ENCODE assay signal across 1 cellular context in genomic region chr2:42052702-42053481, GRCh38.
A peak's percentile ranks its signal among the peaks of the same experiment; 100 is the strongest.
TF ChIP-seq lines count a peak whose summit lies in the region.

No MANE protein-coding gene starts in this region.

TF ChIP-seq in HepG2, 621 proteins besides CTCF, POLR2A, EP300 and RAD21 (continued from another document and continues in another):
- TF ChIP-seq ZGPAT (CRISPR knock-in tag; IDR thresholded peaks at IDR 0.05) = no peak
- no peak for TF ChIP-seq ZFYVE20 (CRISPR knock-in tag; IDR thresholded peaks at IDR 0.05; ENCODE audit: borderline replicate concordance, low read depth)
- no peak for TF ChIP-seq ZFP1 (CRISPR knock-in tag; IDR thresholded peaks at IDR 0.05)
- TF ChIP-seq NR2F6 (IDR thresholded peaks at IDR 0.05) = peak; percentile 92
- peak; percentile 70; the same call in 1 of the 2 replicates for TF ChIP-seq NR2F6 (CRISPR knock-in tag; IDR thresholded peaks at IDR 0.05)
- no peak for TF ChIP-seq DPF2 (CRISPR knock-in tag; IDR thresholded peaks at IDR 0.05; ENCODE audit: borderline replicate concordance, low read depth)
- no peak for TF ChIP-seq ZNF317 (CRISPR knock-in tag; IDR thresholded peaks at IDR 0.05)
- TF ChIP-seq, protein P1, sequence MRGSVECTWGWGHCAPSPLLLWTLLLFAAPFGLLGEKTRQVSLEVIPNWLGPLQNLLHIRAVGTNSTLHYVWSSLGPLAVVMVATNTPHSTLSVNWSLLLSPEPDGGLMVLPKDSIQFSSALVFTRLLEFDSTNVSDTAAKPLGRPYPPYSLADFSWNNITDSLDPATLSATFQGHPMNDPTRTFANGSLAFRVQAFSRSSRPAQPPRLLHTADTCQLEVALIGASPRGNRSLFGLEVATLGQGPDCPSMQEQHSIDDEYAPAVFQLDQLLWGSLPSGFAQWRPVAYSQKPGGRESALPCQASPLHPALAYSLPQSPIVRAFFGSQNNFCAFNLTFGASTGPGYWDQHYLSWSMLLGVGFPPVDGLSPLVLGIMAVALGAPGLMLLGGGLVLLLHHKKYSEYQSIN (CRISPR knock-in tag; IDR thresholded peaks at IDR 0.05; ENCODE audit: borderline replicate concordance) = no peak
- no peak for TF ChIP-seq PBX2 (CRISPR knock-in tag; IDR thresholded peaks at IDR 0.05)
- TF ChIP-seq SNRNP70 (IDR thresholded peaks at IDR 0.05; ENCODE audit: low read depth, low read length) = no peak
- 0 out of 2 replicates have a peak, but pooled peaks have one; percentile 10 for TF ChIP-seq AKAP8 (CRISPR knock-in tag; IDR thresholded peaks at IDR 0.05)
- TF ChIP-seq ZSCAN22 (CRISPR knock-in tag; IDR thresholded peaks at IDR 0.05) = no peak
- TF ChIP-seq IRF2 (CRISPR knock-in tag; IDR thresholded peaks at IDR 0.05) = no peak
- TF ChIP-seq, protein P2, sequence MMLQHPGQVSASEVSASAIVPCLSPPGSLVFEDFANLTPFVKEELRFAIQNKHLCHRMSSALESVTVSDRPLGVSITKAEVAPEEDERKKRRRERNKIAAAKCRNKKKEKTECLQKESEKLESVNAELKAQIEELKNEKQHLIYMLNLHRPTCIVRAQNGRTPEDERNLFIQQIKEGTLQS (CRISPR knock-in tag; IDR thresholded peaks at IDR 0.05) = no peak
- TF ChIP-seq ZFP36L2 (CRISPR knock-in tag; IDR thresholded peaks at IDR 0.05) = no peak
- TF ChIP-seq HES4 (CRISPR knock-in tag; IDR thresholded peaks at IDR 0.05; ENCODE audit: borderline replicate concordance) = no peak
- TF ChIP-seq PRMT3 (CRISPR knock-in tag; IDR thresholded peaks at IDR 0.05; ENCODE audit: borderline replicate concordance, low read depth) = no peak
- TF ChIP-seq ZNF431 (CRISPR knock-in tag; IDR thresholded peaks at IDR 0.05; ENCODE audit: borderline replicate concordance, low read depth) = no peak
- peak; percentile 38; the same call in 1 of the 2 replicates for TF ChIP-seq POLR2AphosphoS5 (IDR thresholded peaks at IDR 0.05; ENCODE audit: low read depth, low read length)
- TF ChIP-seq ZNF652 (CRISPR knock-in tag; IDR thresholded peaks at IDR 0.05; ENCODE audit: borderline replicate concordance, low read depth) = no peak
- peak; percentile 3; the same call in 1 of the 2 replicates for TF ChIP-seq ZFP90 (CRISPR knock-in tag; IDR thresholded peaks at IDR 0.05; ENCODE audit: borderline replicate concordance)
- TF ChIP-seq ZNF460 (CRISPR knock-in tag; IDR thresholded peaks at IDR 0.05; ENCODE audit: borderline replicate concordance) = no peak
- TF ChIP-seq KDM5A (IDR thresholded peaks at IDR 0.05; ENCODE audit: borderline replicate concordance, low read length) = no peak
- TF ChIP-seq SETDB1 (CRISPR knock-in tag; IDR thresholded peaks at IDR 0.05; ENCODE audit: borderline replicate concordance) = no peak
- 0 out of 2 replicates have a peak, but pooled peaks have one; percentile 26 for TF ChIP-seq ZNF761 (CRISPR knock-in tag; conservative IDR thresholded peaks at IDR 0.05)
- peak; percentile 84 for TF ChIP-seq ZNF768 (CRISPR knock-in tag; IDR thresholded peaks at IDR 0.05)
- no peak for TF ChIP-seq HMGA1 (CRISPR knock-in tag; conservative IDR thresholded peaks at IDR 0.05)
- no peak for TF ChIP-seq ZNF382 (CRISPR knock-in tag; IDR thresholded peaks at IDR 0.05; ENCODE audit: borderline replicate concordance)
- TF ChIP-seq, protein P3, sequence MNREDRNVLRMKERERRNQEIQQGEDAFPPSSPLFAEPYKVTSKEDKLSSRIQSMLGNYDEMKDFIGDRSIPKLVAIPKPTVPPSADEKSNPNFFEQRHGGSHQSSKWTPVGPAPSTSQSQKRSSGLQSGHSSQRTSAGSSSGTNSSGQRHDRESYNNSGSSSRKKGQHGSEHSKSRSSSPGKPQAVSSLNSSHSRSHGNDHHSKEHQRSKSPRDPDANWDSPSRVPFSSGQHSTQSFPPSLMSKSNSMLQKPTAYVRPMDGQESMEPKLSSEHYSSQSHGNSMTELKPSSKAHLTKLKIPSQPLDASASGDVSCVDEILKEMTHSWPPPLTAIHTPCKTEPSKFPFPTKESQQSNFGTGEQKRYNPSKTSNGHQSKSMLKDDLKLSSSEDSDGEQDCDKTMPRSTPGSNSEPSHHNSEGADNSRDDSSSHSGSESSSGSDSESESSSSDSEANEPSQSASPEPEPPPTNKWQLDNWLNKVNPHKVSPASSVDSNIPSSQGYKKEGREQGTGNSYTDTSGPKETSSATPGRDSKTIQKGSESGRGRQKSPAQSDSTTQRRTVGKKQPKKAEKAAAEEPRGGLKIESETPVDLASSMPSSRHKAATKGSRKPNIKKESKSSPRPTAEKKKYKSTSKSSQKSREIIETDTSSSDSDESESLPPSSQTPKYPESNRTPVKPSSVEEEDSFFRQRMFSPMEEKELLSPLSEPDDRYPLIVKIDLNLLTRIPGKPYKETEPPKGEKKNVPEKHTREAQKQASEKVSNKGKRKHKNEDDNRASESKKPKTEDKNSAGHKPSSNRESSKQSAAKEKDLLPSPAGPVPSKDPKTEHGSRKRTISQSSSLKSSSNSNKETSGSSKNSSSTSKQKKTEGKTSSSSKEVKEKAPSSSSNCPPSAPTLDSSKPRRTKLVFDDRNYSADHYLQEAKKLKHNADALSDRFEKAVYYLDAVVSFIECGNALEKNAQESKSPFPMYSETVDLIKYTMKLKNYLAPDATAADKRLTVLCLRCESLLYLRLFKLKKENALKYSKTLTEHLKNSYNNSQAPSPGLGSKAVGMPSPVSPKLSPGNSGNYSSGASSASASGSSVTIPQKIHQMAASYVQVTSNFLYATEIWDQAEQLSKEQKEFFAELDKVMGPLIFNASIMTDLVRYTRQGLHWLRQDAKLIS (CRISPR knock-in tag; IDR thresholded peaks at IDR 0.05) = peak; percentile 77; the same call in 1 of the 2 replicates
- TF ChIP-seq ZBTB37 (CRISPR knock-in tag; IDR thresholded peaks at IDR 0.05) = no peak
- TF ChIP-seq GLI4 (CRISPR knock-in tag; IDR thresholded peaks at IDR 0.05; ENCODE audit: borderline replicate concordance) = no peak
- no peak for TF ChIP-seq MTF1 (CRISPR knock-in tag; IDR thresholded peaks at IDR 0.05)
- TF ChIP-seq ZNF142 (CRISPR knock-in tag; IDR thresholded peaks at IDR 0.05) = no peak
- TF ChIP-seq NAIF1 (CRISPR knock-in tag; IDR thresholded peaks at IDR 0.05; ENCODE audit: borderline replicate concordance) = no peak
- no peak for TF ChIP-seq PAWR (CRISPR knock-in tag; IDR thresholded peaks at IDR 0.05; ENCODE audit: borderline replicate concordance)
- no peak for TF ChIP-seq KDM3A (CRISPR knock-in tag; IDR thresholded peaks at IDR 0.05; ENCODE audit: low read depth)
- peak; percentile 37 for TF ChIP-seq RBM22 (optimal IDR thresholded peaks at IDR 0.05; ENCODE audit: low read length)
- no peak for TF ChIP-seq CEBPB (IDR thresholded peaks at IDR 0.05; ENCODE audit: borderline replicate concordance, low read depth, low read length)
- no peak for TF ChIP-seq ZNF350 (CRISPR knock-in tag; IDR thresholded peaks at IDR 0.05; ENCODE audit: borderline replicate concordance, low read depth)
- 0 out of 2 replicates have a peak, but pooled peaks have one; percentile 64 for TF ChIP-seq PRDM10 (CRISPR knock-in tag; IDR thresholded peaks at IDR 0.05; ENCODE audit: low read depth)
